29 cellular contexts compared by ENCODE assay signal in genomic region chr20:25512709-25513108, GRCh38.
"Had no signal": no experiment of that assay in that cellular context is flagged by ENCODE, and none has a peak within 500 bp of the region (broad histone marks: within the 10 kb centered on the region; RNA-seq: fewer than 3 reads in every experiment).

No MANE protein-coding gene starts in this region.

- H3K27ac ChIP-seq: ascending aorta, breast epithelium, epithelial cell of prostate, esophagus squamous epithelium had no signal

- H3K4me1 ChIP-seq: breast epithelium, esophagus squamous epithelium had no signal

- H3K4me3 ChIP-seq: ascending aorta, breast epithelium, esophagus squamous epithelium had no signal

- ATAC-seq: activated CD4-positive, alpha-beta T cell treated with anti-CD3 and anti-CD28 coated beads for 36 hours; activated CD8-positive, alpha-beta T cell treated with anti-CD3 and anti-CD28 coated beads, Interleukin-2, amount 10 ng/mL, durations not matched to agents 7 days and 5 days; activated naive CD4-positive, alpha-beta T cell treated with anti-CD3 and anti-CD28 coated beads, Interleukin-2, amount 50 U/mL, for 72 hours; activated T-cell treated with anti-CD3 and anti-CD28 coated beads, Interleukin-2, amount 50 U/mL, for 72 hours; effector memory CD8-positive, alpha-beta T cell; SK-N-SH treated with all-trans-retinoic acid at 6 μM for 48 hours had no signal

- H3K27me3 ChIP-seq: ascending aorta, breast epithelium, esophagus squamous epithelium had no signal

- FAIRE-seq: colon, endothelial cell of umbilical vein had no signal

- DNase-seq: activated CD4-positive, alpha-beta memory T cell treated with anti-CD3 and anti-CD28 coated beads for 36 hours; activated CD4-positive, alpha-beta T cell treated with anti-CD3 and anti-CD28 coated beads for 36 hours; activated CD4-positive, alpha-beta T cell treated with anti-CD3 and anti-CD28 coated beads, Interleukin-2, amount 10 ng/mL, durations not matched to agents 24 days and 14 days; activated CD4-positive, CD25-positive, alpha-beta regulatory T cell; activated CD4-positive, CD25-positive, alpha-beta regulatory T cell treated with anti-CD3 and anti-CD28 coated beads, Interleukin-2, amount 50 U/mL, for 72 hours; activated CD8-positive, alpha-beta memory T cell treated with anti-CD3 and anti-CD28 coated beads, Interleukin-2, amount 50 U/mL, for 48 hours; activated CD8-positive, alpha-beta T cell treated with anti-CD3 and anti-CD28 coated beads, Interleukin-2, amount 10 ng/mL, durations not matched to agents 7 days and 5 days; activated gamma-delta T cell; activated naive CD4-positive, alpha-beta T cell; activated naive CD4-positive, alpha-beta T cell treated with anti-CD3 and anti-CD28 coated beads, Interleukin-2, amount 10 ng/mL, durations not matched to agents 7 days and 5 days; activated naive CD8-positive, alpha-beta T cell treated with anti-CD3 and anti-CD28 coated beads, Interleukin-2, amount 10 ng/mL, durations not matched to agents 7 days and 5 days; activated T-cell treated with anti-CD3 and anti-CD28 coated beads for 4 hours; activated T-cell treated with anti-CD3 and anti-CD28 coated beads, Interleukin-2, amount 50 U/mL, for 24 hours; activated T-cell treated with anti-CD3 and anti-CD28 coated beads, Interleukin-2, amount 50 U/mL, for 72 hours; caudate nucleus; cortex of kidney; dermis blood vessel endothelial cell; effector CD4-positive, alpha-beta T cell; effector memory CD8-positive, alpha-beta T cell; esophagus squamous epithelium; foreskin melanocyte; T-helper 2 cell had no signal
